ENCODE assay signal across 31 cellular contexts in genomic region chr12:15777355-15778012, GRCh38. TPM values are rescaled to one million over a fixed set of nuclear protein-coding genes. Genes with fewer than 3 reads are reported as not detected.
DNase-seq lines count a peak whose midpoint lies in the region; ATAC-seq and TF ChIP-seq lines count a peak whose summit lies in the region.
"Had no signal": no experiment of that assay in that cellular context is flagged by ENCODE, and none has a peak within 500 bp of the region (broad histone marks: within the 10 kb centered on the region; RNA-seq: fewer than 3 reads in every experiment).

No MANE protein-coding gene starts in this region.

- BruUV-seq in Caco-2 (replicated peaks; lab: Mats Ljungman, UMichigan), result no TSS peak

- H3K27ac ChIP-seq in right atrium auricular region, result no peak overlapping the region
- H3K27ac ChIP-seq in uterus, result peak overlapping the region; percentile 40 to 59
- H3K27ac ChIP-seq: ovary, SJCRH30, spleen, vagina had no signal

- peaks cover 69% of the 10 kb centered on the region for H3K4me1 Mint-ChIP-seq in brain
- peaks cover 34% of the 10 kb centered on the region for H3K4me1 Mint-ChIP-seq in mesothelial cell of epicardium
- H3K4me1 Mint-ChIP-seq in Caco-2 (ENCODE audit: low read depth, unreplicated experiment), result peaks cover 21% of the 10 kb centered on the region
- H3K4me1 Mint-ChIP-seq: activated CD4-positive, alpha-beta T cell treated with anti-CD3 and anti-CD28 coated beads, Interleukin-2, amount 10 ng/mL, durations not matched to agents 7 days and 5 days; activated naive CD4-positive, alpha-beta T cell treated with anti-CD3 and anti-CD28 coated beads, Interleukin-2, amount 50 U/mL, for 24 hours; natural killer cell; T-cell; WTC11 had no signal

- POLR2A ChIA-PET in Caco-2 (lab: Charles Lee), result no interaction called here

- H3K9me3 Mint-ChIP-seq in brain (peaks cover 0 to 2% (median 0%) of the 10 kb centered on the region in 5 experiments), mesothelial cell of epicardium (no peaks in the 10 kb centered on the region), Caco-2 (ENCODE audit: unreplicated experiment) (no peaks in the 10 kb centered on the region)
- H3K9me3 Mint-ChIP-seq: activated CD4-positive, alpha-beta T cell treated with anti-CD3 and anti-CD28 coated beads, Interleukin-2, amount 10 ng/mL, durations not matched to agents 7 days and 5 days; activated naive CD4-positive, alpha-beta T cell treated with anti-CD3 and anti-CD28 coated beads, Interleukin-2, amount 50 U/mL, for 24 hours; CD8-positive, alpha-beta T cell; natural killer cell; stimulated activated naive CD8-positive, alpha-beta T cell treated with anti-CD3 and anti-CD28 coated beads, Interleukin-15, Interleukin-2, amounts not matched to agents 100 ng/mL and 50 ng/mL, for 24 hours; T-cell; WTC11 had no signal

- DNase-seq in left ventricle myocardium superior (no peak), right atrium auricular region (ENCODE audit: low spot score) (no peak), mesothelial cell of epicardium (ENCODE audit: low spot score in 2 of 2, unreplicated experiment in 2 of 2) (no peak), uterus (no peak), Caco-2 (no peak), COLO668 (lab: John Stamatoyannopoulos, UW; ENCODE audit: unreplicated experiment) (no peak)
- DNase-seq: activated CD4-positive, alpha-beta T cell treated with anti-CD3 and anti-CD28 coated beads, Interleukin-2, amount 10 ng/mL, durations not matched to agents 7 days and 5 days; BE2C; caudate nucleus; CD8-positive, alpha-beta T cell; erythroblast; head of caudate nucleus; KBM-7; mucosa of descending colon; natural killer cell; NCI-H1092 treated with DMSO at 0.1 percent for 48 hours; NCI-H187 treated with DMSO at 0.1 percent for 48 hours; NCI-H2171 treated with DMSO at 0.1 percent for 48 hours; NCI-H510A; ovary; retina; SJCRH30; spleen; stimulated activated CD4-positive, alpha-beta T cell treated with anti-CD3 and anti-CD28 coated beads, Interleukin-2, amount 100 ng/mL, for 24 hours; T-cell had no signal

- TF ChIP-seq CTCF in right atrium auricular region (IDR thresholded peaks at IDR 0.05), result no peak
- TF ChIP-seq CTCF in brain (conservative IDR thresholded peaks at IDR 0.05), result no peak
- TF ChIP-seq CTCF in mesothelial cell of epicardium (IDR thresholded peaks at IDR 0.05; ENCODE audit: unreplicated experiment), result no peak
- TF ChIP-seq CTCF in uterus (IDR thresholded peaks at IDR 0.05), result no peak
- TF ChIP-seq CTCF in Caco-2 (IDR thresholded peaks at IDR 0.05; ENCODE audit: insufficient read depth in 1 of 2, low read depth in 1 of 2, low read length in 1 of 2, severe bottlenecking in 1 of 2, unreplicated experiment in 1 of 2), result no peak

- H3K4me3 Mint-ChIP-seq in brain (peak overlapping the region in 4 of 5 experiments; percentile 51 to 65 (median 54)), mesothelial cell of epicardium (no peak overlapping the region), Caco-2 (ENCODE audit: unreplicated experiment) (no peak overlapping the region)
- H3K4me3 Mint-ChIP-seq: activated CD4-positive, alpha-beta T cell treated with anti-CD3 and anti-CD28 coated beads, Interleukin-2, amount 10 ng/mL, durations not matched to agents 7 days and 5 days; activated naive CD4-positive, alpha-beta T cell treated with anti-CD3 and anti-CD28 coated beads, Interleukin-2, amount 50 U/mL, for 24 hours; CD8-positive, alpha-beta T cell; natural killer cell; stimulated activated naive CD8-positive, alpha-beta T cell treated with anti-CD3 and anti-CD28 coated beads, Interleukin-15, Interleukin-2, amounts not matched to agents 100 ng/mL and 50 ng/mL, for 24 hours; T-cell; WTC11 had no signal

- no peak overlapping the region for H3K4me3 ChIP-seq in right atrium auricular region
- no peak overlapping the region for H3K4me3 ChIP-seq in uterus
- no peak overlapping the region for H3K4me3 ChIP-seq in Caco-2 (ENCODE audit: low read depth, low read length)
- H3K4me3 ChIP-seq: mucosa of descending colon, ovary, SJCRH30, spleen, vagina had no signal

- no peaks in the 10 kb centered on the region for H3K27me3 ChIP-seq in right atrium auricular region
- H3K27me3 ChIP-seq in uterus, result no peaks in the 10 kb centered on the region
- H3K27me3 ChIP-seq in Caco-2 (replicated peaks; ENCODE audit: control insufficient read depth, insufficient read depth, low read length), result no peaks in the 10 kb centered on the region
- H3K27me3 ChIP-seq: ovary, SJCRH30, vagina had no signal

- H3K9me3 ChIP-seq in right atrium auricular region (no peaks in the 10 kb centered on the region), uterus (no peaks in the 10 kb centered on the region), Caco-2 (no peaks in the 10 kb centered on the region)
- H3K9me3 ChIP-seq: BE2C, mucosa of descending colon, ovary, SJCRH30, spleen, vagina had no signal

- CTCF ChIA-PET in Caco-2 (lab: Charles Lee), result no interaction called here

- peak; percentile 28 for ATAC-seq in left ventricle myocardium superior
- no peak for ATAC-seq in GM18520 (IDR thresholded peaks at IDR 0.05; ENCODE audit: unreplicated experiment)
- ATAC-seq: CD8-positive, alpha-beta T cell; mucosa of descending colon; natural killer cell; T-cell; WTC11 had no signal

- no peaks in the 10 kb centered on the region for H3K27me3 Mint-ChIP-seq in brain
- H3K27me3 Mint-ChIP-seq in mesothelial cell of epicardium (ENCODE audit: low read depth), result no peaks in the 10 kb centered on the region
- H3K27me3 Mint-ChIP-seq in Caco-2 (ENCODE audit: insufficient read depth, unreplicated experiment), result peaks cover 2% of the 10 kb centered on the region

- H3K36me3 ChIP-seq in right atrium auricular region, result no peaks in the 10 kb centered on the region
- H3K36me3 ChIP-seq in uterus, result no peaks in the 10 kb centered on the region
- no peaks in the 10 kb centered on the region for H3K36me3 ChIP-seq in Caco-2 (ENCODE audit: control insufficient read depth, insufficient read depth, low read length)
- H3K36me3 ChIP-seq: BE2C, ovary, spleen, vagina had no signal

- TF ChIP-seq POLR2A in uterus (IDR thresholded peaks at IDR 0.05), result no peak

- H3K27ac Mint-ChIP-seq in brain (peak overlapping the region in 3 of 5 experiments; percentile 48 to 56 (median 52)), mesothelial cell of epicardium (peak overlapping the region; percentile 51), Caco-2 (ENCODE audit: unreplicated experiment) (no peak overlapping the region)
- H3K27ac Mint-ChIP-seq: activated CD4-positive, alpha-beta T cell treated with anti-CD3 and anti-CD28 coated beads, Interleukin-2, amount 10 ng/mL, durations not matched to agents 7 days and 5 days; activated naive CD4-positive, alpha-beta T cell treated with anti-CD3 and anti-CD28 coated beads, Interleukin-2, amount 50 U/mL, for 24 hours; CD8-positive, alpha-beta T cell; natural killer cell; stimulated activated naive CD8-positive, alpha-beta T cell treated with anti-CD3 and anti-CD28 coated beads, Interleukin-15, Interleukin-2, amounts not matched to agents 100 ng/mL and 50 ng/mL, for 24 hours; T-cell; WTC11 had no signal

- peaks cover 0 to 34% of the 10 kb centered on the region in 2 donors for H3K4me1 ChIP-seq in right atrium auricular region
- H3K4me1 ChIP-seq in uterus, result peaks cover 0 to 8% of the 10 kb centered on the region in 2 donors
- H3K4me1 ChIP-seq in Caco-2, result peaks cover 26% of the 10 kb centered on the region
- H3K4me1 ChIP-seq: BE2C, SJCRH30, spleen had no signal

- intact Hi-C loops in left ventricle myocardium superior (cut with micrococcal nuclease) (no loop called here), uterus (cut with DNase I; ENCODE audit: low total_unique reads) (no loop called here), Caco-2 (cut with micrococcal nuclease; ENCODE audit: unreplicated experiment) (no loop called here)

- H3K36me3 Mint-ChIP-seq in brain (no peaks in the 10 kb centered on the region), mesothelial cell of epicardium (no peaks in the 10 kb centered on the region), Caco-2 (ENCODE audit: insufficient read depth, unreplicated experiment) (peaks cover 11% of the 10 kb centered on the region)
- H3K36me3 Mint-ChIP-seq: activated naive CD4-positive, alpha-beta T cell treated with anti-CD3 and anti-CD28 coated beads, Interleukin-2, amount 50 U/mL, for 24 hours; CD8-positive, alpha-beta T cell; natural killer cell; T-cell; WTC11 had no signal

RNA-seq across cellular contexts. Expression of gene EPS8, which starts 11.7 kb away (rescaled TPM):
- total RNA-seq in left ventricle myocardium superior (20.7 TPM), right atrium auricular region (10 to 100 TPM; 46.9 to 72.3 TPM), mesothelial cell of epicardium (19.1 to 24.8 TPM (median 21.5 TPM) in 3 replicates), uterus (100 to 1,000 TPM in 3 of 4 donors, 10 to 100 TPM in 1; 93.7 to 173 (median 109) TPM), Caco-2 (2022) (13.9 and 20.1 TPM in 2 replicates)
- polyA plus RNA-seq in brain (ENCODE audit: insufficient read depth, low read depth, low replicate concordance), result 13.0 TPM

Comparison
In these comparisons a context has a peak if more than half of its experiments do, and no peak if none do; other contexts are left out.
1. H3K27ac ChIP-seq: peak in uterus (2 of 2); none in right atrium auricular region (0 of 2).
2. H3K4me3 Mint-ChIP-seq: peak in brain (4 of 5); none in mesothelial cell of epicardium (single experiment) and Caco-2 (single experiment).